ENCODE assay signal across 27 cellular contexts in the genomic region with DNA sequence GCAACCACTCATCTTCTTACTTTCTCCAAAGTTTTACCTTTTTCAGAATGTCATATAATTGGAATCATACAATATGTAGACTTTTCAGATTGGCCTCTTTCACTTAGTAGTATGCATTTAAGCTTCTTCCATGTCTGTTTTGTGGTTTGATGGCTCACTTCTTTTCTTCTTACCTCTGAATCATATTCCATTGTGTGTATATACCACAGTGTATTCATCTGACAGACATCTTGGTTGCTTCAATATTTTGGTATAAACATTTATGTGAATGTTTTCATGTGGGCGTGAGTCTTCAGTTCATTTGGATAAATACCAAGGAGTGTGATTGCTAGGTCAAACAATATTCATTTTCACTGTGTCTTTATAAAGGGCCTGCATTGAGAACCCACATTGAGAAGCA.
A peak's percentile ranks its signal among the peaks of the same experiment; 100 is the strongest.
DNase-seq lines count a peak whose midpoint lies in the region; ATAC-seq, FAIRE-seq and TF ChIP-seq lines count a peak whose summit lies in the region.
"Had no signal": no experiment of that assay in that cellular context is flagged by ENCODE, and none has a peak within 500 bp of the region (broad histone marks: within the 10 kb centered on the region; RNA-seq: fewer than 3 reads in every experiment).

No MANE protein-coding gene starts in this region.

- H3K4me1 Mint-ChIP-seq in T-helper 2 cell treated with Interferon-gamma antibody and Interleukin-4, amounts not matched to agents 5 μg/mL and 100 μg/mL, for 36 hours (ENCODE audit: low read depth): peaks cover 16% of the 10 kb centered on the region

- H3K27me3 Mint-ChIP-seq in T-helper 2 cell treated with Interferon-gamma antibody and Interleukin-4, amounts not matched to agents 5 μg/mL and 100 μg/mL, for 36 hours (ENCODE audit: low read depth): no peaks in the 10 kb centered on the region
- H3K27me3 Mint-ChIP-seq: activated naive CD8-positive, alpha-beta T cell treated with anti-CD3 and anti-CD28 coated beads, Interleukin-2, amount 10 ng/mL, durations not matched to agents 7 days and 5 days; naive thymus-derived CD8-positive, alpha-beta T cell; T-cell had no signal

- no peak overlapping the region for H2BK15ac ChIP-seq in IMR-90 (ENCODE audit: low read depth, low read length)

- WGBS in IMR-90 (ENCODE audit: extremely low coverage in 2 of 2, insufficient read length in 1 of 2), 2 experiments: no CpG with 5 or more reads among the region's 1 CpG

- ATAC-seq in IMR-90 (ENCODE audit: low read depth): peak; percentile 71
- ATAC-seq: body of pancreas; naive thymus-derived CD8-positive, alpha-beta T cell; Panc1; T-cell had no signal

- no peak overlapping the region for H2AFZ ChIP-seq in IMR-90 (replicated peaks; ENCODE audit: low read length, poor library complexity)

- H3K36me3 ChIP-seq in IMR-90 (ENCODE audit: control insufficient read depth, insufficient read depth, low read length): no peaks in the 10 kb centered on the region
- H3K36me3 ChIP-seq: SJSA1, stomach, tibial artery had no signal

- no peak overlapping the region for H3K4me3 Mint-ChIP-seq in T-helper 2 cell treated with Interferon-gamma antibody and Interleukin-4, amounts not matched to agents 5 μg/mL and 100 μg/mL, for 36 hours
- H3K4me3 Mint-ChIP-seq: activated naive CD8-positive, alpha-beta T cell treated with anti-CD3 and anti-CD28 coated beads, Interleukin-2, amount 10 ng/mL, durations not matched to agents 7 days and 5 days; naive thymus-derived CD8-positive, alpha-beta T cell; T-cell had no signal

- TF ChIP-seq RAD21 in IMR-90 (IDR thresholded peaks at IDR 0.05; ENCODE audit: low read length): no peak

- H3K27ac ChIP-seq in IMR-90 (ENCODE audit: insufficient read depth, low read length): no peak overlapping the region
- H3K27ac ChIP-seq: body of pancreas, dorsolateral prefrontal cortex, HL-60, SJSA1, stomach, tibial artery had no signal

- no peak overlapping the region for H2AK9ac ChIP-seq in IMR-90 (replicated peaks; ENCODE audit: low read depth, low read length, poor library complexity)

- FAIRE-seq in GM19239 (lab: Jason Lieb, UNC): peak; percentile 14
- FAIRE-seq: D721Med, GM12892, kidney had no signal

- H4K20me1 ChIP-seq in IMR-90 (ENCODE audit: insufficient read depth, low read length): no peaks in the 10 kb centered on the region

- POLR2A ChIA-PET in IMR-90 (lab: Charles Lee; ENCODE audit: unreplicated experiment): no interaction called here

- dilution Hi-C loops in IMR-90 (cut with HindIII; ENCODE audit: low sequenced_read_pairs, unreplicated experiment): no loop called here

- no peaks in the 10 kb centered on the region for H3K9me1 ChIP-seq in IMR-90 (ENCODE audit: insufficient read depth, low read length)

- no peak overlapping the region for H3K23ac ChIP-seq in IMR-90 (ENCODE audit: low read depth, low read length)

- H3K36me3 Mint-ChIP-seq in T-helper 2 cell treated with Interferon-gamma antibody and Interleukin-4, amounts not matched to agents 5 μg/mL and 100 μg/mL, for 36 hours (ENCODE audit: low read depth): peaks cover 5% of the 10 kb centered on the region

- H4K5ac ChIP-seq in IMR-90 (ENCODE audit: low read depth, low read length): no peak overlapping the region

- H3K79me1 ChIP-seq in IMR-90 (ENCODE audit: low read depth in 1 of 2, low read length in 2 of 2): no peaks in the 10 kb centered on the region

- H4K91ac ChIP-seq in IMR-90 (ENCODE audit: insufficient read depth, low read depth, low read length): no peak overlapping the region

- no peak overlapping the region for H3K4me3 ChIP-seq in IMR-90 (ENCODE audit: insufficient read depth, low read depth, low read length)
- H3K4me3 ChIP-seq: body of pancreas, dorsolateral prefrontal cortex, SJSA1, stomach, tibial artery had no signal

- no peak overlapping the region for H3K9ac ChIP-seq in IMR-90 (ENCODE audit: low read depth, low read length)

- BruUV-seq in IMR-90 (replicated peaks; lab: Mats Ljungman, UMichigan): no TSS peak

- no peak for TF ChIP-seq POLR2A in IMR-90 (IDR thresholded peaks at IDR 0.05; ENCODE audit: low read depth, low read length)

- H3K14ac ChIP-seq in IMR-90 (replicated peaks; ENCODE audit: low read depth, low read length): no peak overlapping the region

- no peak overlapping the region for H2BK5ac ChIP-seq in IMR-90 (ENCODE audit: low read depth, low read length, poor library complexity, severe bottlenecking)

- H2BK20ac ChIP-seq in IMR-90 (ENCODE audit: low read depth, low read length): no peak overlapping the region

- in situ Hi-C loops in IMR-90 (cut with MboI; ENCODE audit: low sequenced_read_pairs): no loop called here

- H2BK120ac ChIP-seq in IMR-90 (ENCODE audit: low read depth, low read length): no peak overlapping the region

- no peak for DNase-seq in GM19239 (ENCODE audit: insufficient read length, low spot score)
- DNase-seq in IMR-90: peak; percentile 77
- peak; percentile 76 for DNase-seq in amniotic epithelial cell (ENCODE audit: low read depth)
- peak; percentile 61 for DNase-seq in iris pigment epithelial cell (ENCODE audit: low read depth)
- DNase-seq in activated effector memory CD4-positive, alpha-beta T cell treated with anti-CD3 and anti-CD28 coated beads, Interleukin-2, amount 50 U/mL, for 16 hours: no peak
- no peak for DNase-seq in occipital lobe (lab: John Stamatoyannopoulos, UW)
- no peak for DNase-seq in NCI-H146 (lab: John Stamatoyannopoulos, UW)
- no peak for DNase-seq in T-helper 2 cell treated with Interferon-gamma antibody and Interleukin-4, amounts not matched to agents 5 μg/mL and 100 μg/mL, for 36 hours (ENCODE audit: low spot score)
- DNase-seq: activated naive CD8-positive, alpha-beta T cell treated with anti-CD3 and anti-CD28 coated beads, Interleukin-2, amount 10 ng/mL, durations not matched to agents 7 days and 5 days; body of pancreas; cerebellar nuclear complex; dorsolateral prefrontal cortex; EL; Kasumi-1; kidney; naive thymus-derived CD8-positive, alpha-beta T cell; NCI-H1048; NCI-H187; NCI-H526; stomach; T-cell; tibial artery had no signal

- no peak overlapping the region for H3K4me2 ChIP-seq in IMR-90 (ENCODE audit: low read depth, low read length)

- no peak overlapping the region for H2AK5ac ChIP-seq in IMR-90 (ENCODE audit: low read depth, low read length)

- no peaks in the 10 kb centered on the region for H3K9me3 Mint-ChIP-seq in T-helper 2 cell treated with Interferon-gamma antibody and Interleukin-4, amounts not matched to agents 5 μg/mL and 100 μg/mL, for 36 hours
- H3K9me3 Mint-ChIP-seq: naive thymus-derived CD8-positive, alpha-beta T cell; T-cell had no signal

- CTCF ChIA-PET in IMR-90 (lab: Yijun Ruan, JAX): no interaction called here

- no peak overlapping the region for H3K18ac ChIP-seq in IMR-90 (ENCODE audit: low read depth, low read length)

- no peak overlapping the region for H3K56ac ChIP-seq in IMR-90 (ENCODE audit: extremely low read depth, insufficient read depth, low read length)

- no peak overlapping the region for H4K8ac ChIP-seq in IMR-90 (ENCODE audit: low read depth in 2 of 2, low read length in 2 of 2)

- TF ChIP-seq CTCF in IMR-90 (conservative IDR thresholded peaks at IDR 0.05; ENCODE audit: low read depth, low read length): no peak

- H3K4ac ChIP-seq in IMR-90 (ENCODE audit: low read depth, low read length): no peak overlapping the region

- H3K27ac Mint-ChIP-seq in T-helper 2 cell treated with Interferon-gamma antibody and Interleukin-4, amounts not matched to agents 5 μg/mL and 100 μg/mL, for 36 hours: no peak overlapping the region
- H3K27ac Mint-ChIP-seq: activated naive CD8-positive, alpha-beta T cell treated with anti-CD3 and anti-CD28 coated beads, Interleukin-2, amount 10 ng/mL, durations not matched to agents 7 days and 5 days; T-cell had no signal

- peaks cover 3% of the 10 kb centered on the region; the same call in 1 of the 2 replicates for H3K4me1 ChIP-seq in IMR-90 (ENCODE audit: control insufficient read depth, insufficient read depth, low read length)
- H3K4me1 ChIP-seq: body of pancreas, tibial artery had no signal

- no peaks in the 10 kb centered on the region for H3K27me3 ChIP-seq in IMR-90 (ENCODE audit: control insufficient read depth, insufficient read depth, low read length)
- H3K27me3 ChIP-seq: body of pancreas, dorsolateral prefrontal cortex, SJSA1, stomach, tibial artery had no signal

- no peaks in the 10 kb centered on the region for H3K9me3 ChIP-seq in IMR-90 (ENCODE audit: control insufficient read depth, insufficient read depth, low read length)
- H3K9me3 ChIP-seq: body of pancreas, SJSA1, stomach, tibial artery had no signal

- intact Hi-C loops in IMR-90 (cut with micrococcal nuclease): no loop called here

TF ChIP-seq in IMR-90, 13 proteins besides CTCF, POLR2A, EP300 and RAD21:
- TF ChIP-seq RFX5 (IDR thresholded peaks at IDR 0.05; ENCODE audit: low read depth, low read length) (no peak), MXI1 (IDR thresholded peaks at IDR 0.05; ENCODE audit: borderline replicate concordance, low read depth, low read length) (no peak), CHD1 (IDR thresholded peaks at IDR 0.05; ENCODE audit: low read depth, low read length) (no peak), MAZ (IDR thresholded peaks at IDR 0.05; ENCODE audit: borderline replicate concordance, low read depth, low read length) (no peak), MAFK (IDR thresholded peaks at IDR 0.05; ENCODE audit: low read depth, low read length) (no peak), FOS (IDR thresholded peaks at IDR 0.05; ENCODE audit: low read depth, low read length) (no peak), SMC3 (IDR thresholded peaks at IDR 0.05; ENCODE audit: low read depth, low read length) (no peak), CEBPB (IDR thresholded peaks at IDR 0.05; ENCODE audit: low read depth, low read length) (no peak), RCOR1 (IDR thresholded peaks at IDR 0.05; ENCODE audit: insufficient replicate concordance, low read length) (no peak)

Comparison
In these comparisons a context has a peak if more than half of its experiments do, and no peak if none do; other contexts are left out.
1. DNase-seq: peak in IMR-90 (single experiment), amniotic epithelial cell (single experiment) and iris pigment epithelial cell (single experiment); none in GM19239 (single experiment), activated effector memory CD4-positive, alpha-beta T cell treated with anti-CD3 and anti-CD28 coated beads, Interleukin-2, amount 50 U/mL, for 16 hours (single experiment), occipital lobe (single experiment), NCI-H146 (single experiment) and T-helper 2 cell treated with Interferon-gamma antibody and Interleukin-4, amounts not matched to agents 5 μg/mL and 100 μg/mL, for 36 hours (single experiment).